In genomic region chr3:122680381-122681293, GRCh38 we compare ENCODE assay signal across 1 cellular context.
TF ChIP-seq lines count a peak whose summit lies in the region.

A gene with protein sequence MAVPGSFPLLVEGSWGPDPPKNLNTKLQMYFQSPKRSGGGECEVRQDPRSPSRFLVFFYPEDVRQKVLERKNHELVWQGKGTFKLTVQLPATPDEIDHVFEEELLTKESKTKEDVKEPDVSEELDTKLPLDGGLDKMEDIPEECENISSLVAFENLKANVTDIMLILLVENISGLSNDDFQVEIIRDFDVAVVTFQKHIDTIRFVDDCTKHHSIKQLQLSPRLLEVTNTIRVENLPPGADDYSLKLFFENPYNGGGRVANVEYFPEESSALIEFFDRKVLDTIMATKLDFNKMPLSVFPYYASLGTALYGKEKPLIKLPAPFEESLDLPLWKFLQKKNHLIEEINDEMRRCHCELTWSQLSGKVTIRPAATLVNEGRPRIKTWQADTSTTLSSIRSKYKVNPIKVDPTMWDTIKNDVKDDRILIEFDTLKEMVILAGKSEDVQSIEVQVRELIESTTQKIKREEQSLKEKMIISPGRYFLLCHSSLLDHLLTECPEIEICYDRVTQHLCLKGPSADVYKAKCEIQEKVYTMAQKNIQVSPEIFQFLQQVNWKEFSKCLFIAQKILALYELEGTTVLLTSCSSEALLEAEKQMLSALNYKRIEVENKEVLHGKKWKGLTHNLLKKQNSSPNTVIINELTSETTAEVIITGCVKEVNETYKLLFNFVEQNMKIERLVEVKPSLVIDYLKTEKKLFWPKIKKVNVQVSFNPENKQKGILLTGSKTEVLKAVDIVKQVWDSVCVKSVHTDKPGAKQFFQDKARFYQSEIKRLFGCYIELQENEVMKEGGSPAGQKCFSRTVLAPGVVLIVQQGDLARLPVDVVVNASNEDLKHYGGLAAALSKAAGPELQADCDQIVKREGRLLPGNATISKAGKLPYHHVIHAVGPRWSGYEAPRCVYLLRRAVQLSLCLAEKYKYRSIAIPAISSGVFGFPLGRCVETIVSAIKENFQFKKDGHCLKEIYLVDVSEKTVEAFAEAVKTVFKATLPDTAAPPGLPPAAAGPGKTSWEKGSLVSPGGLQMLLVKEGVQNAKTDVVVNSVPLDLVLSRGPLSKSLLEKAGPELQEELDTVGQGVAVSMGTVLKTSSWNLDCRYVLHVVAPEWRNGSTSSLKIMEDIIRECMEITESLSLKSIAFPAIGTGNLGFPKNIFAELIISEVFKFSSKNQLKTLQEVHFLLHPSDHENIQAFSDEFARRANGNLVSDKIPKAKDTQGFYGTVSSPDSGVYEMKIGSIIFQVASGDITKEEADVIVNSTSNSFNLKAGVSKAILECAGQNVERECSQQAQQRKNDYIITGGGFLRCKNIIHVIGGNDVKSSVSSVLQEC (N-terminal part only) (plus strand): TSS chr3:122680839. CDS start chr3:122680884, 45 bp downstream.

TF ChIP-seq in HepG2, 621 proteins besides CTCF, POLR2A, EP300 and RAD21 (continued from another document and continues in another):
- TF ChIP-seq, protein P1, sequence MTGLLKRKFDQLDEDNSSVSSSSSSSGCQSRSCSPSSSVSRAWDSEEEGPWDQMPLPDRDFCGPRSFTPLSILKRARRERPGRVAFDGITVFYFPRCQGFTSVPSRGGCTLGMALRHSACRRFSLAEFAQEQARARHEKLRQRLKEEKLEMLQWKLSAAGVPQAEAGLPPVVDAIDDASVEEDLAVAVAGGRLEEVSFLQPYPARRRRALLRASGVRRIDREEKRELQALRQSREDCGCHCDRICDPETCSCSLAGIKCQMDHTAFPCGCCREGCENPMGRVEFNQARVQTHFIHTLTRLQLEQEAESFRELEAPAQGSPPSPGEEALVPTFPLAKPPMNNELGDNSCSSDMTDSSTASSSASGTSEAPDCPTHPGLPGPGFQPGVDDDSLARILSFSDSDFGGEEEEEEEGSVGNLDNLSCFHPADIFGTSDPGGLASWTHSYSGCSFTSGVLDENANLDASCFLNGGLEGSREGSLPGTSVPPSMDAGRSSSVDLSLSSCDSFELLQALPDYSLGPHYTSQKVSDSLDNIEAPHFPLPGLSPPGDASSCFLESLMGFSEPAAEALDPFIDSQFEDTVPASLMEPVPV (CRISPR knock-in tag; IDR thresholded peaks at IDR 0.05) = no peak
- TF ChIP-seq, protein P2, sequence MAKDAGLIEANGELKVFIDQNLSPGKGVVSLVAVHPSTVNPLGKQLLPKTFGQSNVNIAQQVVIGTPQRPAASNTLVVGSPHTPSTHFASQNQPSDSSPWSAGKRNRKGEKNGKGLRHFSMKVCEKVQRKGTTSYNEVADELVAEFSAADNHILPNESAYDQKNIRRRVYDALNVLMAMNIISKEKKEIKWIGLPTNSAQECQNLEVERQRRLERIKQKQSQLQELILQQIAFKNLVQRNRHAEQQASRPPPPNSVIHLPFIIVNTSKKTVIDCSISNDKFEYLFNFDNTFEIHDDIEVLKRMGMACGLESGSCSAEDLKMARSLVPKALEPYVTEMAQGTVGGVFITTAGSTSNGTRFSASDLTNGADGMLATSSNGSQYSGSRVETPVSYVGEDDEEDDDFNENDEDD (CRISPR knock-in tag; IDR thresholded peaks at IDR 0.05; ENCODE audit: borderline replicate concordance) = no peak
- TF ChIP-seq THYN1 (CRISPR knock-in tag; IDR thresholded peaks at IDR 0.05; ENCODE audit: borderline replicate concordance, low read depth) (no peak), ZNF446 (CRISPR knock-in tag; IDR thresholded peaks at IDR 0.05) (peak; percentile 54; the same call in 1 of the 2 replicates), TBP (CRISPR knock-in tag; IDR thresholded peaks at IDR 0.05) (no peak), IKZF1 (IDR thresholded peaks at IDR 0.05) (no peak), JDP2 (CRISPR knock-in tag; IDR thresholded peaks at IDR 0.05; ENCODE audit: borderline replicate concordance) (no peak), ZNF512 (CRISPR knock-in tag; IDR thresholded peaks at IDR 0.05) (no peak), ZNF879 (CRISPR knock-in tag; IDR thresholded peaks at IDR 0.05) (no peak), MEF2D (CRISPR knock-in tag; IDR thresholded peaks at IDR 0.05) (0 out of 2 replicates have a peak, but pooled peaks have one; percentile 33), UBTF (CRISPR knock-in tag; IDR thresholded peaks at IDR 0.05) (peak; percentile 46; the same call in 1 of the 2 replicates), HOXA5 (CRISPR knock-in tag; IDR thresholded peaks at IDR 0.05) (no peak), ZNF530 (CRISPR knock-in tag; IDR thresholded peaks at IDR 0.05; ENCODE audit: low read depth) (no peak), ZNF24 (IDR thresholded peaks at IDR 0.05) (no peak), XBP1 (CRISPR knock-in tag; IDR thresholded peaks at IDR 0.05) (no peak), ZNF720 (CRISPR knock-in tag; IDR thresholded peaks at IDR 0.05) (no peak), HOMEZ (CRISPR knock-in tag; IDR thresholded peaks at IDR 0.05; ENCODE audit: low read depth) (no peak), SRY (CRISPR knock-in tag; IDR thresholded peaks at IDR 0.05) (no peak), ZNF225 (CRISPR knock-in tag; IDR thresholded peaks at IDR 0.05) (no peak), ATF7-NPFF (CRISPR knock-in tag; IDR thresholded peaks at IDR 0.05; ENCODE audit: low read depth) (0 out of 2 replicates have a peak, but pooled peaks have one; percentile 56), ZNF800 (CRISPR knock-in tag; IDR thresholded peaks at IDR 0.05) (no peak), ZBTB49 (CRISPR knock-in tag; IDR thresholded peaks at IDR 0.05; ENCODE audit: borderline replicate concordance) (no peak), ZNF761 (CRISPR knock-in tag; conservative IDR thresholded peaks at IDR 0.05) (no peak)
- TF ChIP-seq, protein P3, sequence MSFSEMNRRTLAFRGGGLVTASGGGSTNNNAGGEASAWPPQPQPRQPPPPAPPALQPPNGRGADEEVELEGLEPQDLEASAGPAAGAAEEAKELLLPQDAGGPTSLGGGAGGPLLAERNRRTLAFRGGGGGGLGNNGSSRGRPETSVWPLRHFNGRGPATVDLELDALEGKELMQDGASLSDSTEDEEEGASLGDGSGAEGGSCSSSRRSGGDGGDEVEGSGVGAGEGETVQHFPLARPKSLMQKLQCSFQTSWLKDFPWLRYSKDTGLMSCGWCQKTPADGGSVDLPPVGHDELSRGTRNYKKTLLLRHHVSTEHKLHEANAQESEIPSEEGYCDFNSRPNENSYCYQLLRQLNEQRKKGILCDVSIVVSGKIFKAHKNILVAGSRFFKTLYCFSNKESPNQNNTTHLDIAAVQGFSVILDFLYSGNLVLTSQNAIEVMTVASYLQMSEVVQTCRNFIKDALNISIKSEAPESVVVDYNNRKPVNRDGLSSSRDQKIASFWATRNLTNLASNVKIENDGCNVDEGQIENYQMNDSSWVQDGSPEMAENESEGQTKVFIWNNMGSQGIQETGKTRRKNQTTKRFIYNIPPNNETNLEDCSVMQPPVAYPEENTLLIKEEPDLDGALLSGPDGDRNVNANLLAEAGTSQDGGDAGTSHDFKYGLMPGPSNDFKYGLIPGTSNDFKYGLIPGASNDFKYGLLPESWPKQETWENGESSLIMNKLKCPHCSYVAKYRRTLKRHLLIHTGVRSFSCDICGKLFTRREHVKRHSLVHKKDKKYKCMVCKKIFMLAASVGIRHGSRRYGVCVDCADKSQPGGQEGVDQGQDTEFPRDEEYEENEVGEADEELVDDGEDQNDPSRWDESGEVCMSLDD (CRISPR knock-in tag; IDR thresholded peaks at IDR 0.05; ENCODE audit: borderline replicate concordance) = no peak
